ENCODE assay signal across 3 cellular contexts in genomic region chr2:63444565-63445288, GRCh38.
TF ChIP-seq lines count a peak whose summit lies in the region.

No MANE protein-coding gene starts in this region.

TF ChIP-seq in H1, 55 proteins besides CTCF, POLR2A, EP300 and RAD21 (continued from another document):
- no peak for TF ChIP-seq YY1 (IDR thresholded peaks at IDR 0.05; ENCODE audit: low read depth, low read length)
- no peak for TF ChIP-seq CBX5 (IDR thresholded peaks at IDR 0.05; ENCODE audit: low read depth, low read length)
- no peak for TF ChIP-seq POU5F1 (IDR thresholded peaks at IDR 0.05; ENCODE audit: low read depth, low read length)
- TF ChIP-seq TBP (IDR thresholded peaks at IDR 0.05; ENCODE audit: low read depth, low read length), result no peak
- TF ChIP-seq SIX5 (IDR thresholded peaks at IDR 0.05; ENCODE audit: low read depth, low read length), result no peak
- TF ChIP-seq KDM1A (IDR thresholded peaks at IDR 0.05; ENCODE audit: borderline replicate concordance, low read length), result no peak
- no peak for TF ChIP-seq HDAC2 (IDR thresholded peaks at IDR 0.05; ENCODE audit: borderline replicate concordance in 1 of 2, low read depth in 2 of 2, low read length in 2 of 2)
- TF ChIP-seq CTBP2 (IDR thresholded peaks at IDR 0.05; ENCODE audit: borderline replicate concordance, insufficient read depth, insufficient read length, low read length), result no peak
- no peak for TF ChIP-seq USF2 (IDR thresholded peaks at IDR 0.05; ENCODE audit: low read length)
- no peak for TF ChIP-seq CHD1 (IDR thresholded peaks at IDR 0.05; ENCODE audit: low read depth, low read length)
- TF ChIP-seq CHD2 (IDR thresholded peaks at IDR 0.05; ENCODE audit: low read length), result no peak
- no peak for TF ChIP-seq KDM4A (IDR thresholded peaks at IDR 0.05; ENCODE audit: low read depth, low read length, severe bottlenecking)
- no peak for TF ChIP-seq SUZ12 (IDR thresholded peaks at IDR 0.05; ENCODE audit: low read length)

TF ChIP-seq in SK-N-SH treated with all-trans-retinoic acid at 6 μM for 48 hours, 23 proteins besides CTCF, POLR2A, EP300 and RAD21 (continued from another document):
- TF ChIP-seq TSHZ2 (CRISPR knock-in tag; IDR thresholded peaks at IDR 0.05), result no peak
- TF ChIP-seq ZFP3 (CRISPR knock-in tag; IDR thresholded peaks at IDR 0.05), result no peak
- no peak for TF ChIP-seq ISL1 (CRISPR knock-in tag; IDR thresholded peaks at IDR 0.05)
- TF ChIP-seq TOX (CRISPR knock-in tag; IDR thresholded peaks at IDR 0.05; ENCODE audit: borderline replicate concordance), result no peak
- no peak for TF ChIP-seq RARB (CRISPR knock-in tag; IDR thresholded peaks at IDR 0.05)

TF ChIP-seq in HEK293T, 16 proteins besides CTCF, POLR2A, EP300 and RAD21 (continued from another document):
- no peak for TF ChIP-seq PKNOX1 (IDR thresholded peaks at IDR 0.05)
- no peak for TF ChIP-seq LEF1 (IDR thresholded peaks at IDR 0.05; ENCODE audit: borderline replicate concordance)
